In the genomic region with DNA sequence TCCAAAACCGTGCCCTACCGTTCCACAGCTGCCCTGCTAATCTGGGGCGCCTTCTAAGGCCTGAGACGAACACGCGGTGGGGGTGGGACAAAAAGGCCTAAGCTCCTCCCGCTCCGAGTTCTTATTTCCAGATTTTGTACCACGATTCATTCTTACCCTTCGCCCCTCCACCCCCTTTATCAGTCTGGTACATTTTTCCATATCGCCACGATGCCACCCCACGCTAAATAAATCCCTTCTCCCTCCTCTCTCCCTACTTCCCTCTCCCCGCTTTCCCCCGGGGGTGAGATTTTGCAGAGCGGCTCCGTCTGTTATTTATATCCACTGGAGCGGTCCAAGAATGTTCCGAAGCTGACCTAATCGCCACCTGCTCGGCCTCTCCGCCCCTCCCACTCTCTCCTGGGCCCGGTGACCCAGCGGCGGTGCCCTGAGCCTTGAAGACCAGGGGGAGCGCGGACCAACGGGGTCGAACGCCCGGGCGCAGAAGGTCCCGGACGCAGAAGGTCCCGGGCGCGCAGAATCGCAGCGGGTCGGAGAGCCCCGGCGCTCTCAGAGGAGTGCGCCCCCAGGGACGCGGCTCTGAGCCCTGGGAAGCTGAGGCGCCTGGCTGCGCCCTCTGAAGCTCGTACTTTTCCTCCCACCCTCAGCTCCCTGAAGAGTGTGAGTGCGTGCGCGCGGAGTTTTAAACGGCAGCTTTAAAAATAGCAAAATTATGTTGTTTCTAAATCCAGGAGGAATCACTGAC, we compare ENCODE assay signal across 8 cellular contexts. TPM values are rescaled to one million over a fixed set of nuclear protein-coding genes. Genes with fewer than 3 reads are reported as not detected.
DNase-seq lines count a peak whose midpoint lies in the region; ATAC-seq and TF ChIP-seq lines count a peak whose summit lies in the region.

No MANE protein-coding gene starts in this region.

- H3K36me3 ChIP-seq in neutrophil (no peaks in the 10 kb centered on the region), upper lobe of right lung (no peaks in the 10 kb centered on the region)

- intact Hi-C loops in upper lobe of right lung (cut with DNase I) = loop anchor here (10.0 kb wide), 1 partner anchor 168 kb away; the partner anchor contains the start of gene MYBPC3

- ATAC-seq in GM18868 (IDR thresholded peaks at IDR 0.05; ENCODE audit: unreplicated experiment) (peak; percentile 26), upper lobe of right lung (peak; percentile 30)

- no peaks in the 10 kb centered on the region for H3K9me3 Mint-ChIP-seq in activated naive CD4-positive, alpha-beta T cell treated with anti-CD3 and anti-CD28 coated beads, Interleukin-2, amount 10 ng/mL, durations not matched to agents 7 days and 5 days

- peak overlapping the region; percentile 71 for H3K4me3 Mint-ChIP-seq in activated naive CD4-positive, alpha-beta T cell treated with anti-CD3 and anti-CD28 coated beads, Interleukin-2, amount 10 ng/mL, durations not matched to agents 7 days and 5 days

- no peaks in the 10 kb centered on the region for H3K36me3 Mint-ChIP-seq in activated naive CD4-positive, alpha-beta T cell treated with anti-CD3 and anti-CD28 coated beads, Interleukin-2, amount 10 ng/mL, durations not matched to agents 7 days and 5 days

- peaks cover 88% of the 10 kb centered on the region for H3K27me3 ChIP-seq in neutrophil
- H3K27me3 ChIP-seq in upper lobe of right lung = no peaks in the 10 kb centered on the region

- no peaks in the 10 kb centered on the region for H3K9me3 ChIP-seq in neutrophil
- H3K9me3 ChIP-seq in upper lobe of right lung = no peaks in the 10 kb centered on the region

- H3K27ac ChIP-seq in neutrophil = no peak overlapping the region
- H3K27ac ChIP-seq in upper lobe of right lung = peak overlapping the region; percentile 78

- CTCF ChIA-PET in activated naive CD4-positive, alpha-beta T cell treated with anti-CD3 and anti-CD28 coated beads, Interleukin-2, amount 10 ng/mL, durations not matched to agents 7 days and 5 days (lab: Charles Lee) = interaction anchor here (0.7 to 1.8 kb wide), 5 partner anchors 10 to 72 kb away, joined by 3 to 6 read pairs (median 3); partner anchors contain the start of gene ARFGAP2

- H3K27ac Mint-ChIP-seq in activated naive CD4-positive, alpha-beta T cell treated with anti-CD3 and anti-CD28 coated beads, Interleukin-2, amount 10 ng/mL, durations not matched to agents 7 days and 5 days = no peak overlapping the region

- DNase-seq in NCI-H524 (lab: John Stamatoyannopoulos, UW) (peak; percentile 20 to 66), germinal center (ENCODE audit: low spot score) (peak; percentile 68), upper lobe of right lung (peak; percentile 75), DMS153 (lab: John Stamatoyannopoulos, UW) (no peak), NCI-H774 (lab: John Stamatoyannopoulos, UW) (no peak)
- peak; percentile 73 for DNase-seq in activated naive CD4-positive, alpha-beta T cell treated with anti-CD3 and anti-CD28 coated beads, Interleukin-2, amount 10 ng/mL, durations not matched to agents 7 days and 5 days

- peaks cover 68% of the 10 kb centered on the region for H3K27me3 Mint-ChIP-seq in activated naive CD4-positive, alpha-beta T cell treated with anti-CD3 and anti-CD28 coated beads, Interleukin-2, amount 10 ng/mL, durations not matched to agents 7 days and 5 days

- peak overlapping the region; percentile 35 to 65 for H3K4me3 ChIP-seq in neutrophil (ENCODE audit: low read depth in 1 of 2, low read length in 1 of 2)
- H3K4me3 ChIP-seq in upper lobe of right lung = peak overlapping the region; percentile 77

- H3K4me1 ChIP-seq in neutrophil (ENCODE audit: control insufficient read depth in 1 of 2, insufficient read depth in 1 of 2, low read depth in 1 of 2, low read length in 1 of 2) (peaks cover 18 to 20% of the 10 kb centered on the region in 2 experiments), upper lobe of right lung (peaks cover 37% of the 10 kb centered on the region)

- TF ChIP-seq CTCF in neutrophil (IDR thresholded peaks at IDR 0.05) (no peak), upper lobe of right lung (IDR thresholded peaks at IDR 0.05) (no peak)

- H3K4me1 Mint-ChIP-seq in activated naive CD4-positive, alpha-beta T cell treated with anti-CD3 and anti-CD28 coated beads, Interleukin-2, amount 10 ng/mL, durations not matched to agents 7 days and 5 days = peaks cover 12% of the 10 kb centered on the region

RNA-seq across cellular contexts. Expression of gene PACSIN3, which starts 0.9 kb away (rescaled TPM):
- total RNA-seq in upper lobe of right lung = 36.9 TPM

RNA-seq across cellular contexts. Expression of gene ARFGAP2, which starts 10.4 kb away (rescaled TPM):
- 92.9 TPM for total RNA-seq in upper lobe of right lung

RNA-seq across cellular contexts. Expression of gene DDB2, which starts 27.7 kb away (rescaled TPM):
- 49.6 TPM for total RNA-seq in upper lobe of right lung

Comparison
In these comparisons a context has a peak if more than half of its experiments do, and no peak if none do; other contexts are left out.
1. DNase-seq: peak in NCI-H524 (2 of 2), activated naive CD4-positive, alpha-beta T cell treated with anti-CD3 and anti-CD28 coated beads, Interleukin-2, amount 10 ng/mL, durations not matched to agents 7 days and 5 days (single experiment), germinal center (single experiment) and upper lobe of right lung (single experiment); none in DMS153 (single experiment) and NCI-H774 (single experiment).